Comparison of ENCODE assay signal across 14 cellular contexts in the genomic region with DNA sequence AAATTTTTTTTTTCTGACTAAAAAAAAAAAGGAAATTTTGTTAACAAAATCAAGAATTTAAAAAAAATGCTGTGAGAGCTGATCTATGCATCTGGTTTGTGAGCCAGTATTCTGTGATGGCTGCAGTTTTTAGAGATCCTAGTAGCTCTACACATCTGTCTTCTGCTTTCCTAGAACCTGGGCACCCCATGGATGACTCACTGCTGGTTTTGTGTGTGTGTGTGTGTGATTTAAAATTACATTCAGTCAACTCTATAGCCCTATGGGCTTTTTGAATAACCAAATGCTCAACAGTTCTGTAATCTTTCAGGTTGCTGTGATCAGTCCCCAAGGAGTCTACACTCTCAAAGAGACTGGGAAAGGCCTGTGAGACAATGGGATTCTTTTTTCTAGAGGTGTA. TPM values are rescaled to one million over a fixed set of nuclear protein-coding genes. Genes with fewer than 3 reads are reported as not detected.
DNase-seq lines count a peak whose midpoint lies in the region; ATAC-seq and FAIRE-seq lines count a peak whose summit lies in the region.
"Had no signal": no experiment of that assay in that cellular context is flagged by ENCODE, and none has a peak within 500 bp of the region (broad histone marks: within the 10 kb centered on the region; RNA-seq: fewer than 3 reads in every experiment).

No MANE protein-coding gene starts in this region.

- H3K9me3 ChIP-seq in effector memory CD4-positive, alpha-beta T cell (ENCODE audit: control insufficient read depth, low read length), result no peaks in the 10 kb centered on the region

- H3K27me3 ChIP-seq in effector memory CD4-positive, alpha-beta T cell (replicated peaks; ENCODE audit: control insufficient read depth, insufficient read depth, low read length, poor library complexity, severe bottlenecking), result no peaks in the 10 kb centered on the region

- H3K9me3 Mint-ChIP-seq in activated CD4-positive, alpha-beta T cell treated with anti-CD3 and anti-CD28 coated beads, Interleukin-2, amount 10 ng/mL, durations not matched to agents 24 days and 14 days, result no peaks in the 10 kb centered on the region

- H3K36me3 Mint-ChIP-seq in activated CD4-positive, alpha-beta T cell treated with anti-CD3 and anti-CD28 coated beads, Interleukin-2, amount 10 ng/mL, durations not matched to agents 24 days and 14 days (ENCODE audit: low read depth), result peaks cover 54% of the 10 kb centered on the region

- intact Hi-C loops in activated CD4-positive, alpha-beta T cell treated with anti-CD3 and anti-CD28 coated beads, Interleukin-2, amount 10 ng/mL, durations not matched to agents 24 days and 14 days (cut with micrococcal nuclease), result loop anchor here (1.0 to 5.0 kb wide), 3 partner anchors 47 to 263 kb away; a partner anchor contains a TSS

- H3K36me3 ChIP-seq in effector memory CD4-positive, alpha-beta T cell (ENCODE audit: control insufficient read depth, insufficient read depth, low read length), result no peaks in the 10 kb centered on the region

- H3K27ac Mint-ChIP-seq in activated CD4-positive, alpha-beta T cell treated with anti-CD3 and anti-CD28 coated beads, Interleukin-2, amount 10 ng/mL, durations not matched to agents 24 days and 14 days, result peak overlapping the region; percentile 96

- peaks cover 58% of the 10 kb centered on the region for H3K4me1 Mint-ChIP-seq in activated CD4-positive, alpha-beta T cell treated with anti-CD3 and anti-CD28 coated beads, Interleukin-2, amount 10 ng/mL, durations not matched to agents 24 days and 14 days

- peak; percentile 15 to 39 for ATAC-seq in activated CD4-positive, CD25-positive, alpha-beta regulatory T cell treated with anti-CD3 and anti-CD28 coated beads, Interleukin-2, amount 50 U/mL, for 24 hours
- no peak for ATAC-seq in HG03280 (IDR thresholded peaks at IDR 0.05; ENCODE audit: unreplicated experiment)
- ATAC-seq: SK-N-SH treated with all-trans-retinoic acid at 6 μM for 48 hours had no signal

- FAIRE-seq in frontal cortex (lab: Jason Lieb, UNC), result no peak
- FAIRE-seq: D721Med had no signal

- H3K4me3 Mint-ChIP-seq in activated CD4-positive, alpha-beta T cell treated with anti-CD3 and anti-CD28 coated beads, Interleukin-2, amount 10 ng/mL, durations not matched to agents 24 days and 14 days, result peak overlapping the region; percentile 71

- no peaks in the 10 kb centered on the region for H3K27me3 Mint-ChIP-seq in activated CD4-positive, alpha-beta T cell treated with anti-CD3 and anti-CD28 coated beads, Interleukin-2, amount 10 ng/mL, durations not matched to agents 24 days and 14 days

- H3K27ac ChIP-seq in effector memory CD4-positive, alpha-beta T cell (ENCODE audit: insufficient read depth, low read length, poor library complexity, severe bottlenecking), result peak overlapping the region; percentile 72

- peaks cover 34% of the 10 kb centered on the region for H3K4me1 ChIP-seq in effector memory CD4-positive, alpha-beta T cell (ENCODE audit: control insufficient read depth, insufficient read depth, low read length, poor library complexity, severe bottlenecking)

- DNase-seq in activated CD4-positive, CD25-positive, alpha-beta regulatory T cell treated with anti-CD3 and anti-CD28 coated beads, Interleukin-2, amount 50 U/mL, for 72 hours, result no peak
- DNase-seq in activated CD4-positive, alpha-beta T cell treated with anti-CD3 and anti-CD28 coated beads, Interleukin-2, amount 10 ng/mL, durations not matched to agents 24 days and 14 days, result peak; percentile 73
- no peak for DNase-seq in effector memory CD4-positive, alpha-beta T cell
- DNase-seq in stimulated activated CD4-positive, alpha-beta T cell treated with anti-CD3 and anti-CD28 coated beads, Interleukin-4, amount 100 ng/mL, for 4 hours, result peak; percentile 16 to 53
- DNase-seq in frontal cortex (ENCODE audit: low spot score in 2 of 2), result no peak
- no peak for DNase-seq in SHP77 (lab: John Stamatoyannopoulos, UW)
- DNase-seq: GOT3, mesendoderm, NCI-H1436 treated with DMSO at 0.1 percent for 48 hours, trophoblast cell had no signal

- H3K4me3 ChIP-seq in effector memory CD4-positive, alpha-beta T cell (ENCODE audit: insufficient read depth, low read depth, low read length, poor library complexity, severe bottlenecking), result no peak overlapping the region

RNA-seq across cellular contexts. Expression of a gene that starts 2.5 kb away (rescaled TPM):
- 58.1 and 63.7 TPM in 2 replicates for total RNA-seq in activated CD4-positive, alpha-beta T cell treated with anti-CD3 and anti-CD28 coated beads, Interleukin-2, amount 10 ng/mL, durations not matched to agents 24 days and 14 days
- total RNA-seq in frontal cortex, result 31.0 TPM

RNA-seq across cellular contexts. Expression of a gene that starts 31.7 kb away (rescaled TPM):
- total RNA-seq in activated CD4-positive, alpha-beta T cell treated with anti-CD3 and anti-CD28 coated beads, Interleukin-2, amount 10 ng/mL, durations not matched to agents 24 days and 14 days, result 132 and 144 TPM in 2 replicates
- 3.7 TPM for total RNA-seq in frontal cortex

RNA-seq across cellular contexts. Expression of a gene that starts 52.0 kb away (rescaled TPM):
- total RNA-seq in activated CD4-positive, alpha-beta T cell treated with anti-CD3 and anti-CD28 coated beads, Interleukin-2, amount 10 ng/mL, durations not matched to agents 24 days and 14 days, result 84.9 and 87.9 TPM in 2 replicates
- total RNA-seq in frontal cortex, result 39.9 TPM

Comparison
In these comparisons a context has a peak if more than half of its experiments do, and no peak if none do; other contexts are left out.
1. DNase-seq: peak in activated CD4-positive, alpha-beta T cell treated with anti-CD3 and anti-CD28 coated beads, Interleukin-2, amount 10 ng/mL, durations not matched to agents 24 days and 14 days (single experiment) and stimulated activated CD4-positive, alpha-beta T cell treated with anti-CD3 and anti-CD28 coated beads, Interleukin-4, amount 100 ng/mL, for 4 hours (2 of 2); none in activated CD4-positive, CD25-positive, alpha-beta regulatory T cell treated with anti-CD3 and anti-CD28 coated beads, Interleukin-2, amount 50 U/mL, for 72 hours (single experiment), effector memory CD4-positive, alpha-beta T cell (0 of 3), frontal cortex (0 of 2) and SHP77 (0 of 2).
2. RNA of a gene that starts 31.7 kb away (total RNA-seq): 132 to 144 TPM in activated CD4-positive, alpha-beta T cell treated with anti-CD3 and anti-CD28 coated beads, Interleukin-2, amount 10 ng/mL, durations not matched to agents 24 days and 14 days; 3.7 TPM in frontal cortex (single experiment); every median in the first group is over 10 times any median in the second.